Comparison of ENCODE assay signal across 19 cellular contexts in the genomic region with DNA sequence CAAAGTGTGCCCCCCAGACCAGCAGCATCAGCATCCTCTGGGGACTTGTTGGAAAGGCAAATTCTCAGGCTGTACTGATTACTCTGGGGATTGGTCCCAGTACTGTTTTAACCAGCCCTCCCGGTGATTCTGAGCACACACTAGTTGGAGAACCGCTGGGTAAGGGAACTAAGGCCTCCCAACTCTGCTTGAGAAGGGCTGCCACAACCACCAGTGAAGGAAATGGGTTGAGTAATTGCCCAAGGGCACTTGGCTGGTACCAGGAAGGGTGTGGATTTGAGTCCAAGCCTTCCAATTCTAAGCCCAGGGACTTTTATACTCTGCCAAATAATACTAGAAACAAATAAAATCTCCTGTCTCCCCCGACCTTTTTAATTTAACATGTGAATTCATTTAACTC.
"Had no signal": no experiment of that assay in that cellular context is flagged by ENCODE, and none has a peak within 500 bp of the region (broad histone marks: within the 10 kb centered on the region; RNA-seq: fewer than 3 reads in every experiment).

No MANE protein-coding gene starts in this region.

- DNase-seq: activated CD4-positive, alpha-beta T cell treated with anti-CD3 and anti-CD28 coated beads, Interleukin-2, amount 10 ng/mL, durations not matched to agents 24 days and 14 days; activated CD8-positive, alpha-beta T cell treated with anti-CD3 and anti-CD28 coated beads, Interleukin-2, amount 10 ng/mL, durations not matched to agents 7 days and 5 days; activated naive CD4-positive, alpha-beta T cell treated with Interleukin-2 at 50 U/mL for 16 hours; activated T-cell treated with anti-CD3 and anti-CD28 coated beads, Interleukin-2, amount 50 U/mL, for 24 hours; anterior cingulate cortex; brain microvascular endothelial cell; cerebellar nuclear complex; cortex of kidney; lower lobe of right lung; sigmoid colon; spleen; stimulated activated naive CD8-positive, alpha-beta T cell treated with anti-CD3 and anti-CD28 coated beads, Interleukin-15, Interleukin-2, amounts not matched to agents 100 U/mL and 50 U/mL, for 24 hours; substantia nigra; T-helper 1 cell; T-helper 9 cell; tibial artery had no signal

- H3K9me3 Mint-ChIP-seq: activated T-cell treated with anti-CD3 and anti-CD28 coated beads, Interleukin-2, amount 50 U/mL, for 24 hours; activated T-helper 2 cell treated with anti-CD3 and anti-CD28 coated beads, Interferon-gamma antibody, Interleukin-2, Interleukin-4, amounts not matched to agents 10 μg/mL and 5 μg/mL and 100 μg/mL, durations not matched to agents 14 hours and 24 hours and 36 hours; nephron had no signal

- FAIRE-seq: urothelium cell line had no signal

- H3K27ac Mint-ChIP-seq: activated CD4-positive, alpha-beta T cell treated with anti-CD3 and anti-CD28 coated beads, Interleukin-2, amount 10 ng/mL, durations not matched to agents 24 days and 14 days; activated CD8-positive, alpha-beta T cell treated with anti-CD3 and anti-CD28 coated beads, Interleukin-2, amount 10 ng/mL, durations not matched to agents 7 days and 5 days; activated T-cell treated with anti-CD3 and anti-CD28 coated beads, Interleukin-2, amount 50 U/mL, for 24 hours; activated T-helper 2 cell treated with anti-CD3 and anti-CD28 coated beads, Interferon-gamma antibody, Interleukin-2, Interleukin-4, amounts not matched to agents 10 μg/mL and 5 μg/mL and 100 μg/mL, durations not matched to agents 14 hours and 24 hours and 36 hours had no signal

- H3K4me3 Mint-ChIP-seq: activated CD4-positive, alpha-beta T cell treated with anti-CD3 and anti-CD28 coated beads, Interleukin-2, amount 10 ng/mL, durations not matched to agents 24 days and 14 days; activated CD8-positive, alpha-beta T cell treated with anti-CD3 and anti-CD28 coated beads, Interleukin-2, amount 10 ng/mL, durations not matched to agents 7 days and 5 days; activated T-cell treated with anti-CD3 and anti-CD28 coated beads, Interleukin-2, amount 50 U/mL, for 24 hours; nephron had no signal

- ATAC-seq: activated CD8-positive, alpha-beta T cell treated with anti-CD3 and anti-CD28 coated beads, Interleukin-2, amount 10 ng/mL, durations not matched to agents 7 days and 5 days; lower lobe of right lung; stimulated activated naive CD8-positive, alpha-beta T cell treated with anti-CD3 and anti-CD28 coated beads, Interleukin-15, Interleukin-2, amounts not matched to agents 100 U/mL and 50 U/mL, for 24 hours had no signal
